ENCODE assay signal across 26 cellular contexts in the genomic region with DNA sequence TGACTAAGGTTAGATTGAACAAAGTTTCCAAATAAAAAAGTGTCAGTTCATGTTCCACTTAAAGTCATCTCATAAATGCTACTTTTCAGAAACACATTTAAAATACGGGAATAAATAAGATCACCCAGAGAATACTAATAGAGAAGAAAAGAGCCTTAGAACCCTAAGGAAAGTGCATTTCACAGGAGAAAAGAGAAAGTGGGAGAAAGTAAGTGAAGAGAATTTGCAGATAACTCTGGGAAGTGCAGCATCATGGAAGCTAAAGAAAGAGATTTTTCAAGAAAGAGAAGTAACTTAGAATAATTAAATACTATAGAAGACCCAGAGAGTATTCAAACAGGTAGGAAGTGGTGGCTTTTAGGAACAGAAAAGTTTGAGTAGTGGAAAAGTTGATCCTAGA.
"Had no signal": no experiment of that assay in that cellular context is flagged by ENCODE, and none has a peak within 500 bp of the region (broad histone marks: within the 10 kb centered on the region; RNA-seq: fewer than 3 reads in every experiment).

No MANE protein-coding gene starts in this region.

- H3K9me3 ChIP-seq: stomach, suprapubic skin, testis, thoracic aorta, thyroid gland, tibial artery, tibial nerve, transverse colon, upper lobe of left lung, upper lobe of right lung, uterus, vagina had no signal

- H3K4me1 ChIP-seq: testis, thyroid gland, transverse colon, upper lobe of left lung, upper lobe of right lung, uterus, vagina had no signal

- H3K27ac ChIP-seq: stomach, suprapubic skin, testis, thoracic aorta, thyroid gland, tibial artery, tibial nerve, transverse colon, upper lobe of left lung, upper lobe of right lung, uterus, vagina had no signal

- FAIRE-seq: urothelium cell line had no signal

- H3K36me3 ChIP-seq: stomach, suprapubic skin, thoracic aorta, thyroid gland, tibial artery, tibial nerve, transverse colon, upper lobe of left lung, upper lobe of right lung, uterus, vagina had no signal

- H3K27me3 ChIP-seq: stomach, suprapubic skin, testis, thyroid gland, tibial artery, tibial nerve, transverse colon, upper lobe of left lung, upper lobe of right lung, uterus, vagina had no signal

- DNase-seq: stimulated activated CD4-positive, alpha-beta T cell treated with anti-CD3 and anti-CD28 coated beads, Interleukin-2, amount 100 ng/mL, for 48 hours; stimulated activated CD4-positive, alpha-beta T cell treated with anti-CD3 and anti-CD28 coated beads, Interleukin-4, amount 100 ng/mL, for 1 hour; stimulated activated CD4-positive, alpha-beta T cell treated with anti-CD3 and anti-CD28 coated beads, Interleukin-4, amount 100 ng/mL, for 24 hours; stimulated activated CD4-positive, alpha-beta T cell treated with anti-CD3 and anti-CD28 coated beads, Interleukin-4, amount 100 ng/mL, for 4 hours; stimulated activated CD8-positive, alpha-beta memory T cell treated with anti-CD3 and anti-CD28 coated beads, Interleukin-4, amount 100 ng/mL, for 48 hours; stimulated activated naive B cell treated with anti-CD40 and anti-IgM and Interleukin-4, amounts not matched to agents 10 μg/mL and 1 μg/mL and 100 μg/mL, for 72 hours; stimulated activated naive CD4-positive, alpha-beta T cell; stimulated activated naive CD8-positive, alpha-beta T cell treated with anti-CD3 and anti-CD28 coated beads, Interleukin-15, amount 100 ng/mL, for 72 hours; stimulated activated naive CD8-positive, alpha-beta T cell treated with anti-CD3 and anti-CD28 coated beads, Interleukin-15, Interleukin-2, amounts not matched to agents 100 U/mL and 50 U/mL, for 24 hours; stomach; substantia nigra; testis; thyroid gland; tibial artery; transverse colon; trophoblast cell; upper lobe of left lung; upper lobe of right lung; uterus had no signal

- H3K4me3 ChIP-seq: stomach, suprapubic skin, testis, thoracic aorta, thyroid gland, tibial artery, tibial nerve, transverse colon, upper lobe of left lung, upper lobe of right lung, uterus, vagina had no signal

- ATAC-seq: stimulated activated effector memory CD8-positive, alpha-beta T cell treated with anti-CD3 and anti-CD28 coated beads, Interleukin-12 subunit alpha, Interleukin-12 subunit beta, amount 100 ng/mL, for 72 hours; stimulated activated memory B cell treated with anti-CD40 and anti-IgM and Interleukin-4, amounts not matched to agents 10 μg/mL and 1 μg/mL and 100 μg/mL, for 72 hours; stimulated activated naive B cell treated with anti-CD40 and anti-IgM and Interleukin-4, amounts not matched to agents 10 μg/mL and 1 μg/mL and 100 μg/mL, for 72 hours; stimulated activated naive CD8-positive, alpha-beta T cell treated with anti-CD3 and anti-CD28 coated beads, Interleukin-15, amount 100 ng/mL, for 72 hours; stimulated activated naive CD8-positive, alpha-beta T cell treated with anti-CD3 and anti-CD28 coated beads, Interleukin-15, Interleukin-2, amounts not matched to agents 100 U/mL and 50 U/mL, for 24 hours; upper lobe of right lung had no signal
